Comparison of ENCODE assay signal across 8 cellular contexts in the genomic region with DNA sequence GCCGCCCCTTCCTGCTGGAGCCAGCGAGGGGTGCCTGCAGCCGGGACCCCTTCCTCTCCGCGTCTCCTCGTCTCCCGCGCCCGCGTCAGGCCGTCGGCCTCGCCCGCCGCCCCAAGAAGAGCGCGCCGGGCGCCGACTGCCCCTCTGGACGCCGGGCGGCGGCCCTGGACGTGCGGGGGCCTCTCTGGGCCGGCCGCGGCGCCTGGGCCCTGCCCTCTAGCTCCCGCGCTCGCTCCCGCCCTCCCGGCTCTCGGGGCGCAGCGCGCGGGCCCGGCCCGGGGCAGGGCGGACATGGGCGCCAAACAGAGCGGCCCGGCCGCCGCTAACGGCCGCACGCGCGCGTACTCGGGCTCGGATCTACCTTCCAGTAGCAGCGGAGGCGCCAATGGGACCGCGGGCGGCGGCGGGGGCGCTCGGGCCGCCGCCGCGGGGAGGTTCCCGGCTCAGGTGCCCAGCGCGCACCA. TPM values are rescaled to one million over a fixed set of nuclear protein-coding genes. Genes with fewer than 3 reads are reported as not detected.
DNase-seq lines count a peak whose midpoint lies in the region; ATAC-seq and TF ChIP-seq lines count a peak whose summit lies in the region.

No MANE protein-coding gene starts in this region.

- intact Hi-C loops in right lobe of liver (cut with DNase I): no loop called here

- peaks cover 59% of the 10 kb centered on the region for H3K4me1 Mint-ChIP-seq in stimulated activated memory B cell treated with anti-CD40 and anti-IgM and Interleukin-4, amounts not matched to agents 10 μg/mL and 1 μg/mL and 100 μg/mL, for 72 hours

- DNase-seq in AG09309 (ENCODE audit: low read depth): no peak
- no peak for DNase-seq in WERI-Rb-1
- peak; percentile 41 for DNase-seq in cerebellum (ENCODE audit: low spot score)
- DNase-seq in right lobe of liver: peak in 2 of 3 donors; percentile 57 to 67
- no peak for DNase-seq in T1000 (lab: John Stamatoyannopoulos, UW)

- H3K36me3 Mint-ChIP-seq in stimulated activated memory B cell treated with anti-CD40 and anti-IgM and Interleukin-4, amounts not matched to agents 10 μg/mL and 1 μg/mL and 100 μg/mL, for 72 hours: peaks cover 11% of the 10 kb centered on the region

- no peaks in the 10 kb centered on the region for H3K27me3 ChIP-seq in WERI-Rb-1 (ENCODE audit: insufficient read depth, low read depth, severe bottlenecking)
- no peaks in the 10 kb centered on the region for H3K27me3 ChIP-seq in right lobe of liver

- H3K4me3 ChIP-seq in AG09309 (ENCODE audit: control insufficient read depth, low read depth, low read length): peak overlapping the region; percentile 56
- H3K4me3 ChIP-seq in WERI-Rb-1 (ENCODE audit: low read depth, low read length): peak overlapping the region; percentile 89
- H3K4me3 ChIP-seq in right lobe of liver: peak overlapping the region; percentile 53 to 71 (median 58)

- TF ChIP-seq POLR2A in right lobe of liver (IDR thresholded peaks at IDR 0.05): peak; percentile 38

- ATAC-seq in GM19324 (IDR thresholded peaks at IDR 0.05; ENCODE audit: low FRiP score, unreplicated experiment) (peak; percentile 29), HG03342 (IDR thresholded peaks at IDR 0.05; ENCODE audit: unreplicated experiment) (peak; percentile 11), right lobe of liver (peak; percentile 1 to 35 (median 18))
- peak; percentile 46 for ATAC-seq in stimulated activated memory B cell treated with anti-CD40 and anti-IgM and Interleukin-4, amounts not matched to agents 10 μg/mL and 1 μg/mL and 100 μg/mL, for 72 hours

- peak overlapping the region; percentile 86 for H3K27ac Mint-ChIP-seq in stimulated activated memory B cell treated with anti-CD40 and anti-IgM and Interleukin-4, amounts not matched to agents 10 μg/mL and 1 μg/mL and 100 μg/mL, for 72 hours

- TF ChIP-seq CTCF in AG09309 (IDR thresholded peaks at IDR 0.05; ENCODE audit: control insufficient read depth, insufficient read depth, low read depth, low read length, missing control alignments): no peak
- TF ChIP-seq CTCF in WERI-Rb-1 (IDR thresholded peaks at IDR 0.05; ENCODE audit: low read depth, low read length): no peak
- TF ChIP-seq CTCF in right lobe of liver (IDR thresholded peaks at IDR 0.05): no peak

- H3K9me3 ChIP-seq in WERI-Rb-1 (ENCODE audit: severe bottlenecking): no peaks in the 10 kb centered on the region
- no peaks in the 10 kb centered on the region for H3K9me3 ChIP-seq in right lobe of liver

- H3K36me3 ChIP-seq in WERI-Rb-1 (no peaks in the 10 kb centered on the region), right lobe of liver (no peaks in the 10 kb centered on the region)

- no peaks in the 10 kb centered on the region for H3K27me3 Mint-ChIP-seq in stimulated activated memory B cell treated with anti-CD40 and anti-IgM and Interleukin-4, amounts not matched to agents 10 μg/mL and 1 μg/mL and 100 μg/mL, for 72 hours

- H3K27ac ChIP-seq in WERI-Rb-1 (peak overlapping the region; percentile 97), right lobe of liver (peak overlapping the region; percentile 91 to 94 (median 93))

- H3K9me3 Mint-ChIP-seq in stimulated activated memory B cell treated with anti-CD40 and anti-IgM and Interleukin-4, amounts not matched to agents 10 μg/mL and 1 μg/mL and 100 μg/mL, for 72 hours: no peaks in the 10 kb centered on the region

- no CpG with 5 or more reads among the region's 72 CpGs for WGBS in right lobe of liver (ENCODE audit: insufficient coverage, low coverage, low lambda C conversion rate, missing lambda C conversion rate)

- peak overlapping the region; percentile 88 for H3K4me3 Mint-ChIP-seq in stimulated activated memory B cell treated with anti-CD40 and anti-IgM and Interleukin-4, amounts not matched to agents 10 μg/mL and 1 μg/mL and 100 μg/mL, for 72 hours

- H3K4me1 ChIP-seq in right lobe of liver: peaks cover 0 to 20% (median 8%) of the 10 kb centered on the region in 4 donors

RNA-seq across cellular contexts. Expression of a gene that starts 0.7 kb away (rescaled TPM):
- total RNA-seq in cerebellum: 33.3 TPM
- 10 to 100 TPM; 17.1 to 24.0 (median 18.7) TPM for total RNA-seq in right lobe of liver

Comparison
In these comparisons a context has a peak if more than half of its experiments do, and no peak if none do; other contexts are left out.
1. DNase-seq: peak in cerebellum (single experiment) and right lobe of liver (2 of 3); none in AG09309 (single experiment), WERI-Rb-1 (single experiment) and T1000 (single experiment).
2. Peak in every context shown above with its lines, with median percentiles within 50 percentile points of each other: H3K4me3 ChIP-seq and ATAC-seq.